Comparison of ENCODE assay signal across 1 cellular context in the genomic region with DNA sequence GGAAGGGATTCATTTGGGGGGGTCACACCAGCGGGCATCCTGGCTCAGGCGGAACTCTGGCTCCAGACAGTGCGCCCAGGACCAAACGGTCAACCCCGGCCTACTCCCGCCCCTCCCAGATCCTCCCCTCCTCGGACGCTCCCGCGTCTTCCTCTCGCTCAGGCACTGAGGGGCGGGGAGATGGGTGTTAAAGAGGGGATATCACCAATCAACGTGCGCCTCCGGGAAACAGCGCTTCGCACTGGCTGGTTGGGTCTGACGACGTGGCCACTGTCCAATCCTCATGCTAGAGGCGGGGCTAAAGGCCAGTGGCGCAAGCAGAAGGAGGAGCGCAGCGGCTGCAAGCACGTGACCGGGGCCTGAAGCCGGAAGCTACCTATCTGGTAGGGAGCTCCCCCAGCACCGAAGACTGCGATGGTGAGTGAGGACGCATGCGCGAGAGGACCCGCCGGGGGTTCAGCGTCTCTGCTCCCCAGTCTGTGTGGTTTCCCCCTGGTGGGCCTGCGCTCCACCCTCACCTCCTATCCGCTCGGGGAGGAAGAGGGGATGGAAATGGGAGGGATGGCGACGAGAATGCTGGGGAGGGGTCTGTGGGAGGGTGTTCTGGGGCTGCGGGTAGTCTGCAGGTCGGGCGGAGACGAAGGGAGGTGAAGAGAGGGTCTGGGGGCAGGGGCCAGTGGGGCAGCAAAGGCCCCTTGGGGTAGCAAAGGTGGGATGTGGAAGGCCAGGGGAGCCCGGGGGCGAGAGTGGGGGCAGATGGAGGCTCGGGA.
A peak's percentile ranks its signal among the peaks of the same experiment; 100 is the strongest.
TF ChIP-seq lines count a peak whose summit lies in the region.

A gene (plus strand): TSS at position 360 of the 770 bp plus-strand sequence. CDS start 55 bp downstream, at position 415.

TF ChIP-seq in HepG2, 621 proteins besides CTCF, POLR2A, EP300 and RAD21 (continued from another document and continues in another):
- TF ChIP-seq, protein P1, sequence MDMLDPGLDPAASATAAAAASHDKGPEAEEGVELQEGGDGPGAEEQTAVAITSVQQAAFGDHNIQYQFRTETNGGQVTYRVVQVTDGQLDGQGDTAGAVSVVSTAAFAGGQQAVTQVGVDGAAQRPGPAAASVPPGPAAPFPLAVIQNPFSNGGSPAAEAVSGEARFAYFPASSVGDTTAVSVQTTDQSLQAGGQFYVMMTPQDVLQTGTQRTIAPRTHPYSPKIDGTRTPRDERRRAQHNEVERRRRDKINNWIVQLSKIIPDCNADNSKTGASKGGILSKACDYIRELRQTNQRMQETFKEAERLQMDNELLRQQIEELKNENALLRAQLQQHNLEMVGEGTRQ (IDR thresholded peaks at IDR 0.05; ENCODE audit: low read depth, low read length) = peak; percentile 89
- TF ChIP-seq, protein P1 (CRISPR knock-in tag; IDR thresholded peaks at IDR 0.05; ENCODE audit: borderline replicate concordance) = peak; percentile 93
- TF ChIP-seq, protein P2, sequence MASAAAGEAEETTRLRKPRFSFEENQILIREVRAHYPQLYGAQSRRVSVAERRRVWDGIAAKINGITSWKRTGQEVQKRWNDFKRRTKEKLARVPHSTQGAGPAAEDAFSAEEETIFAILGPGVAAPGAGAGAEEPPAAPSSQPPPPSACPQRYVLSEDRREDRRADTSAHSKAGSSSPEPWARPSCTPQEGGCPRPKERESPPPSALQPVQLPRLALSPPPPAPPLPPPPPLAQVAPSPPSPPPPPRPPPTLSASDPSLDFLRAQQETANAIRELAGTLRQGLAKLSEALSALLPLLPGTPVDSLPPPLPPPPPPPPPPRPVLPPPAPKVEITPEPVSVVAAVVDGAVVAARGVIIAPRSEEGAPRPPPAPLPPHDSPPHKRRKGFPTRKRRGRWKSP (CRISPR knock-in tag; IDR thresholded peaks at IDR 0.05) = peak; percentile 62; the same call in 1 of the 2 replicates
- TF ChIP-seq, protein P3, sequence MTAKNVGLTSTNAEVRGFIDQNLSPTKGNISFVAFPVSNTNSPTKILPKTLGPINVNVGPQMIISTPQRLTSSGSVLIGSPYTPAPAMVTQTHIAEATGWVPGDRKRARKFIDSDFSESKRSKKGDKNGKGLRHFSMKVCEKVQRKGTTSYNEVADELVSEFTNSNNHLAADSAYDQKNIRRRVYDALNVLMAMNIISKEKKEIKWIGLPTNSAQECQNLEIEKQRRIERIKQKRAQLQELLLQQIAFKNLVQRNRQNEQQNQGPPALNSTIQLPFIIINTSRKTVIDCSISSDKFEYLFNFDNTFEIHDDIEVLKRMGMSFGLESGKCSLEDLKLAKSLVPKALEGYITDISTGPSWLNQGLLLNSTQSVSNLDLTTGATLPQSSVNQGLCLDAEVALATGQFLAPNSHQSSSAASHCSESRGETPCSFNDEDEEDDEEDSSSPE (CRISPR knock-in tag; IDR thresholded peaks at IDR 0.05) = peak; percentile 92
- TF ChIP-seq SNAPC2 (CRISPR knock-in tag; IDR thresholded peaks at IDR 0.05) (no peak), SPEN (CRISPR knock-in tag; IDR thresholded peaks at IDR 0.05; ENCODE audit: low read depth) (peak; percentile 41; the same call in 1 of the 2 replicates), KDM5A (IDR thresholded peaks at IDR 0.05; ENCODE audit: borderline replicate concordance, low read length) (peak; percentile 80), HNRNPH1 (optimal IDR thresholded peaks at IDR 0.05; ENCODE audit: low read depth, low read length) (peak; percentile 88), PHF5A (CRISPR knock-in tag; IDR thresholded peaks at IDR 0.05; ENCODE audit: low read depth, unreplicated experiment) (no peak), PHF8 (CRISPR knock-in tag; IDR thresholded peaks at IDR 0.05) (peak; percentile 79), GPN1 (CRISPR knock-in tag; IDR thresholded peaks at IDR 0.05; ENCODE audit: borderline replicate concordance) (0 out of 2 replicates have a peak, but pooled peaks have one; percentile 16), YEATS4 (CRISPR knock-in tag; IDR thresholded peaks at IDR 0.05; ENCODE audit: borderline replicate concordance) (peak; percentile 7; the same call in 1 of the 2 replicates), ZNF776 (CRISPR knock-in tag; IDR thresholded peaks at IDR 0.05) (0 out of 2 replicates have a peak, but pooled peaks have one; percentile 35), ZNF775 (CRISPR knock-in tag; IDR thresholded peaks at IDR 0.05; ENCODE audit: borderline replicate concordance) (no peak), ZNF335 (CRISPR knock-in tag; IDR thresholded peaks at IDR 0.05) (peak; percentile 82; the same call in 1 of the 2 replicates), MAZ (IDR thresholded peaks at IDR 0.05; ENCODE audit: borderline replicate concordance, low read depth, low read length) (peak; percentile 78; the same call in 1 of the 2 replicates), MAZ (CRISPR knock-in tag; IDR thresholded peaks at IDR 0.05; ENCODE audit: low read depth) (peak; percentile 50; the same call in 1 of the 2 replicates), ISL2 (CRISPR knock-in tag; IDR thresholded peaks at IDR 0.05) (peak; percentile 42; the same call in 1 of the 2 replicates), GATAD1 (CRISPR knock-in tag; IDR thresholded peaks at IDR 0.05) (peak; percentile 74), RARG (CRISPR knock-in tag; IDR thresholded peaks at IDR 0.05; ENCODE audit: low read depth) (no peak), PPARG (CRISPR knock-in tag; conservative IDR thresholded peaks at IDR 0.05) (0 out of 2 replicates have a peak, but pooled peaks have one; percentile 33), ZNF468 (CRISPR knock-in tag; IDR thresholded peaks at IDR 0.05) (no peak), KMT2B (CRISPR knock-in tag; IDR thresholded peaks at IDR 0.05) (peak; percentile 67), SRF (IDR thresholded peaks at IDR 0.05; ENCODE audit: low read depth, low read length) (no peak), ZNF703 (CRISPR knock-in tag; IDR thresholded peaks at IDR 0.05; ENCODE audit: borderline replicate concordance) (no peak), TBX2 (CRISPR knock-in tag; IDR thresholded peaks at IDR 0.05; ENCODE audit: borderline replicate concordance) (peak; percentile 50; the same call in 1 of the 2 replicates), GABPA (IDR thresholded peaks at IDR 0.05; ENCODE audit: low read depth, low read length) (peak; percentile 33; the same call in 1 of the 2 replicates), GABPA (CRISPR knock-in tag; IDR thresholded peaks at IDR 0.05; ENCODE audit: low read depth) (peak; percentile 84), FOSL1 (CRISPR knock-in tag; IDR thresholded peaks at IDR 0.05; ENCODE audit: borderline replicate concordance) (no peak), PHF20 (CRISPR knock-in tag; IDR thresholded peaks at IDR 0.05) (peak; percentile 76), TEAD3 (CRISPR knock-in tag; optimal IDR thresholded peaks at IDR 0.05; ENCODE audit: borderline replicate concordance) (peak; percentile 15), ZNF225 (CRISPR knock-in tag; IDR thresholded peaks at IDR 0.05) (no peak; the same call in 1 of the 2 replicates)
- TF ChIP-seq, protein P4, sequence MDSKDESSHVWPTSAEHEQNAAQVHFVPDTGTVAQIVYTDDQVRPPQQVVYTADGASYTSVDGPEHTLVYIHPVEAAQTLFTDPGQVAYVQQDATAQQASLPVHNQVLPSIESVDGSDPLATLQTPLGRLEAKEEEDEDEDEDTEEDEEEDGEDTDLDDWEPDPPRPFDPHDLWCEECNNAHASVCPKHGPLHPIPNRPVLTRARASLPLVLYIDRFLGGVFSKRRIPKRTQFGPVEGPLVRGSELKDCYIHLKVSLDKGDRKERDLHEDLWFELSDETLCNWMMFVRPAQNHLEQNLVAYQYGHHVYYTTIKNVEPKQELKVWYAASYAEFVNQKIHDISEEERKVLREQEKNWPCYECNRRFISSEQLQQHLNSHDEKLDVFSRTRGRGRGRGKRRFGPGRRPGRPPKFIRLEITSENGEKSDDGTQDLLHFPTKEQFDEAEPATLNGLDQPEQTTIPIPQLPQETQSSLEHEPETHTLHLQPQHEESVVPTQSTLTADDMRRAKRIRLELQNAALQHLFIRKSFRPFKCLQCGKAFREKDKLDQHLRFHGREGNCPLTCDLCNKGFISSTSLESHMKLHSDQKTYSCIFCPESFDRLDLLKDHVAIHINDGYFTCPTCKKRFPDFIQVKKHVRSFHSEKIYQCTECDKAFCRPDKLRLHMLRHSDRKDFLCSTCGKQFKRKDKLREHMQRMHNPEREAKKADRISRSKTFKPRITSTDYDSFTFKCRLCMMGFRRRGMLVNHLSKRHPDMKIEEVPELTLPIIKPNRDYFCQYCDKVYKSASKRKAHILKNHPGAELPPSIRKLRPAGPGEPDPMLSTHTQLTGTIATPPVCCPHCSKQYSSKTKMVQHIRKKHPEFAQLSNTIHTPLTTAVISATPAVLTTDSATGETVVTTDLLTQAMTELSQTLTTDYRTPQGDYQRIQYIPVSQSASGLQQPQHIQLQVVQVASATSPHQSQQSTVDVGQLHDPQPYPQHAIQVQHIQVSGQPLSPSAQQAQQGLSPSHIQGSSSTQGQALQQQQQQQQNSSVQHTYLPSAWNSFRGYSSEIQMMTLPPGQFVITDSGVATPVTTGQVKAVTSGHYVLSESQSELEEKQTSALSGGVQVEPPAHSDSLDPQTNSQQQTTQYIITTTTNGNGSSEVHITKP (CRISPR knock-in tag; IDR thresholded peaks at IDR 0.05; ENCODE audit: low read depth) = peak; percentile 52; the same call in 1 of the 2 replicates
- TF ChIP-seq, protein P5, sequence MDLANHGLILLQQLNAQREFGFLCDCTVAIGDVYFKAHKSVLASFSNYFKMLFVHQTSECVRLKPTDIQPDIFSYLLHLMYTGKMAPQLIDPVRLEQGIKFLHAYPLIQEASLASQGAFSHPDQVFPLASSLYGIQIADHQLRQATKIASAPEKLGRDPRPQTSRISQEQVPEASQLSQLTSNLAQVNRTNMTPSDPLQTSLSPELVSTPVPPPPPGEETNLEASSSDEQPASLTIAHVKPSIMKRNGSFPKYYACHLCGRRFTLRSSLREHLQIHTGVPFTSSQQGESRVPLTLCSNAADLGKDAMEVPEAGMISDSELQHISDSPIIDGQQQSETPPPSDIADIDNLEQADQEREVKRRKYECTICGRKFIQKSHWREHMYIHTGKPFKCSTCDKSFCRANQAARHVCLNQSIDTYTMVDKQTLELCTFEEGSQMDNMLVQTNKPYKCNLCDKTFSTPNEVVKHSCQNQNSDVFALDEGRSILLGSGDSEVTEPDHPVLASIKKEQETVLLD (CRISPR knock-in tag; IDR thresholded peaks at IDR 0.05; ENCODE audit: low read depth) = peak; percentile 61
- TF ChIP-seq, protein P6, sequence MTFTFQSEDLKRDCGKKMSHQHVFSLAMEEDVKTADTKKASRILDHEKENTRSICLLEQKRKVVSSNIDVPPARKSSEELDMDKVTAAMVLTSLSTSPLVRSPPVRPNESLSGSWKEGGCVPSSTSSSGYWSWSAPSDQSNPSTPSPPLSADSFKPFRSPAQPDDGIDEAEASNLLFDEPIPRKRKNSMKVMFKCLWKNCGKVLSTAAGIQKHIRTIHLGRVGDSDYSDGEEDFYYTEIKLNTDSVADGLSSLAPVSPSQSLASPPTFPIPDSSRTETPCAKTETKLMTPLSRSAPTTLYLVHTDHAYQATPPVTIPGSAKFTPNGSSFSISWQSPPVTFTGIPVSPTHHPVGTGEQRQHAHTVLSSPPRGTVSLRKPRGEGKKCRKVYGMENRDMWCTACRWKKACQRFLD (CRISPR knock-in tag; IDR thresholded peaks at IDR 0.05; ENCODE audit: borderline replicate concordance) = peak; percentile 31; the same call in 1 of the 2 replicates
- TF ChIP-seq, protein P7, sequence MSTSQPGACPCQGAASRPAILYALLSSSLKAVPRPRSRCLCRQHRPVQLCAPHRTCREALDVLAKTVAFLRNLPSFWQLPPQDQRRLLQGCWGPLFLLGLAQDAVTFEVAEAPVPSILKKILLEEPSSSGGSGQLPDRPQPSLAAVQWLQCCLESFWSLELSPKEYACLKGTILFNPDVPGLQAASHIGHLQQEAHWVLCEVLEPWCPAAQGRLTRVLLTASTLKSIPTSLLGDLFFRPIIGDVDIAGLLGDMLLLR (CRISPR knock-in tag; IDR thresholded peaks at IDR 0.05) = no peak
- TF ChIP-seq, protein P8, sequence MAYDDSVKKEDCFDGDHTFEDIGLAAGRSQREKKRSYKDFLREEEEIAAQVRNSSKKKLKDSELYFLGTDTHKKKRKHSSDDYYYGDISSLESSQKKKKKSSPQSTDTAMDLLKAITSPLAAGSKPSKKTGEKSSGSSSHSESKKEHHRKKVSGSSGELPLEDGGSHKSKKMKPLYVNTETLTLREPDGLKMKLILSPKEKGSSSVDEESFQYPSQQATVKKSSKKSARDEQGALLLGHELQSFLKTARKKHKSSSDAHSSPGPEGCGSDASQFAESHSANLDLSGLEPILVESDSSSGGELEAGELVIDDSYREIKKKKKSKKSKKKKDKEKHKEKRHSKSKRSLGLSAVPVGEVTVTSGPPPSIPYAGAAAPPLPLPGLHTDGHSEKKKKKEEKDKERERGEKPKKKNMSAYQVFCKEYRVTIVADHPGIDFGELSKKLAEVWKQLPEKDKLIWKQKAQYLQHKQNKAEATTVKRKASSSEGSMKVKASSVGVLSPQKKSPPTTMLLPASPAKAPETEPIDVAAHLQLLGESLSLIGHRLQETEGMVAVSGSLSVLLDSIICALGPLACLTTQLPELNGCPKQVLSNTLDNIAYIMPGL (CRISPR knock-in tag; IDR thresholded peaks at IDR 0.05; ENCODE audit: borderline replicate concordance in 1 of 2, low read depth in 1 of 2) = peak; percentile 51 to 67; a peak in 2 of 4 replicates
- TF ChIP-seq, protein P9, sequence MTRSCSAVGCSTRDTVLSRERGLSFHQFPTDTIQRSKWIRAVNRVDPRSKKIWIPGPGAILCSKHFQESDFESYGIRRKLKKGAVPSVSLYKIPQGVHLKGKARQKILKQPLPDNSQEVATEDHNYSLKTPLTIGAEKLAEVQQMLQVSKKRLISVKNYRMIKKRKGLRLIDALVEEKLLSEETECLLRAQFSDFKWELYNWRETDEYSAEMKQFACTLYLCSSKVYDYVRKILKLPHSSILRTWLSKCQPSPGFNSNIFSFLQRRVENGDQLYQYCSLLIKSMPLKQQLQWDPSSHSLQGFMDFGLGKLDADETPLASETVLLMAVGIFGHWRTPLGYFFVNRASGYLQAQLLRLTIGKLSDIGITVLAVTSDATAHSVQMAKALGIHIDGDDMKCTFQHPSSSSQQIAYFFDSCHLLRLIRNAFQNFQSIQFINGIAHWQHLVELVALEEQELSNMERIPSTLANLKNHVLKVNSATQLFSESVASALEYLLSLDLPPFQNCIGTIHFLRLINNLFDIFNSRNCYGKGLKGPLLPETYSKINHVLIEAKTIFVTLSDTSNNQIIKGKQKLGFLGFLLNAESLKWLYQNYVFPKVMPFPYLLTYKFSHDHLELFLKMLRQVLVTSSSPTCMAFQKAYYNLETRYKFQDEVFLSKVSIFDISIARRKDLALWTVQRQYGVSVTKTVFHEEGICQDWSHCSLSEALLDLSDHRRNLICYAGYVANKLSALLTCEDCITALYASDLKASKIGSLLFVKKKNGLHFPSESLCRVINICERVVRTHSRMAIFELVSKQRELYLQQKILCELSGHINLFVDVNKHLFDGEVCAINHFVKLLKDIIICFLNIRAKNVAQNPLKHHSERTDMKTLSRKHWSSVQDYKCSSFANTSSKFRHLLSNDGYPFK (CRISPR knock-in tag; IDR thresholded peaks at IDR 0.05; ENCODE audit: borderline replicate concordance) = 0 out of 2 replicates have a peak, but pooled peaks have one; percentile 70
